7 cellular contexts compared by ENCODE assay signal in the genomic region with DNA sequence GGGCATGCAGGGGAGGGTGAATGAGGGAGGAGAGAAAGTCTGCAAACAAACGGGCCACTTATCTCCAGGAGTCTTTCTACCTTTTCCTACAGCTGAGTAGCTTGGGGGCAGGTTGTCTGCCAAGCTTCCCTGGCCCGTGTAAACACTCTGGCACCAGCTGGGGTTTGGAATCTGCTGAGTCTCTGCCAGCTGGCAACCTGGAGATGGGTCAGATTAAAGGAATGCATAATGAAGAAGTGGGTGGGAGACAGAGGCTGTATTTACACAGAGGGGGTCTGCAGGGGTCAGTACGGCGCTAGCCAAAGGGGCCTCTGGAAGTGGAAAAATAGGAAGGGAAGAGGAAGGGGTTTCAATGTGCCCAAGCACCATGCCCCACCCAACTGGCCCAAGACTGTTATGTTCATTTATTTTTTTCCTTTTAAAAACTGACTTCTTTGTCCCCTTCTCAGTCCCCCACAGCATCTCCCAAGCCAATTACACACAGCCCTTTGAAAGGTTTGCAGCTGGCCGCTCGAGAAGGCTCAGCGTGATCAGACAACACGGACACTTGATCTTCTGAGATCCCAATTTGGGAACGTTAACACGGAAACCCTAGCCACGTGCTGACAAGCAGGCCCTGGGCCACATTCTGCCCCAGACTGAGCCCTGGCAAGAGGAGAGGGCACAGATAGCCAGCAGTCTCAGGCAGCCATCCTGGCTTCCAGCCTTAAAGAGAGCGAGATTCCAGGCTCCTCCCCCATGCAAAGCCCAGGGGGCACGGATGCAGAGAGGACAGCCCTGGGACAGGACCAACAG. TPM values are rescaled to one million over a fixed set of nuclear protein-coding genes. Genes with fewer than 3 reads are reported as not detected.
DNase-seq lines count a peak whose midpoint lies in the region; FAIRE-seq and TF ChIP-seq lines count a peak whose summit lies in the region.

No MANE protein-coding gene starts in this region.

- peaks cover 40% of the 10 kb centered on the region for H3K4me1 ChIP-seq in HUES64 (ENCODE audit: insufficient read depth, low read length)
- H3K4me1 ChIP-seq in ovary (ENCODE audit: insufficient read depth): peaks cover 29% of the 10 kb centered on the region

- no peak for TF ChIP-seq CTCF in RWPE1 (conservative IDR thresholded peaks at IDR 0.05; ENCODE audit: low read depth)
- TF ChIP-seq CTCF in fibroblast of villous mesenchyme (IDR thresholded peaks at IDR 0.05; ENCODE audit: insufficient read depth, low read depth, low read length): no peak
- TF ChIP-seq CTCF in ovary (IDR thresholded peaks at IDR 0.05): no peak

- H3K27me3 ChIP-seq in HUES64 (ENCODE audit: insufficient read depth, low read length) (no peaks in the 10 kb centered on the region), ovary (no peaks in the 10 kb centered on the region)

- POLR2A ChIA-PET in RWPE1 (lab: Yijun Ruan, JAX; ENCODE audit: low non-redundant PET): no interaction called here

- H3K9me3 ChIP-seq in HUES64 (ENCODE audit: insufficient read depth, low read depth, low read length): no peaks in the 10 kb centered on the region
- no peaks in the 10 kb centered on the region for H3K9me3 ChIP-seq in ovary

- TF ChIP-seq POLR2A in ovary (IDR thresholded peaks at IDR 0.05): no peak

- 27% methylated on average over 13 of the region's 13 CpGs for WGBS in HUES64
- WGBS in ovary, 3 donors: 4 to 5% (median 4%) methylated on average over 13 of the region's 13 CpGs

- TF ChIP-seq EP300 in ovary (IDR thresholded peaks at IDR 0.05): no peak

- H3K4me3 ChIP-seq in HUES64 (ENCODE audit: low read length) (peak overlapping the region; percentile 5; the same call in 1 of the 2 replicates), fibroblast of villous mesenchyme (ENCODE audit: low read depth, low read length) (no peak overlapping the region), ovary (no peak overlapping the region)

- no peak for FAIRE-seq in GM19239 (lab: Jason Lieb, UNC)

- intact Hi-C loops in ovary (cut with DNase I): no loop called here

- CTCF ChIA-PET in RWPE1 (lab: Yijun Ruan, JAX): interaction anchor here (0.5 to 0.7 kb wide), 2 partner anchors 9 to 97 kb away, joined by 3 read pairs; no protein-coding TSS in a partner anchor

- peak overlapping the region; percentile 42; the same call in 1 of the 2 replicates for H3K9ac ChIP-seq in HUES64 (ENCODE audit: low read depth, low read length)

- DNase-seq in RWPE1 (ENCODE audit: low spot score) (peak; percentile 87), fibroblast of villous mesenchyme (ENCODE audit: low read depth) (peak; percentile 64), ovary (peak in 4 of 5 donors; percentile 35 to 77 (median 50)), HuH-7 (ENCODE audit: low spot score) (no peak), GM19239 (ENCODE audit: insufficient read length, low spot score) (no peak), HUDEP-2 (lab: John Stamatoyannopoulos, UW; ENCODE audit: unreplicated experiment in 76 of 76) (no peak)

- H3K36me3 ChIP-seq in HUES64 (ENCODE audit: insufficient read depth, low read length) (no peaks in the 10 kb centered on the region), ovary (no peaks in the 10 kb centered on the region)

- H3K27ac ChIP-seq in HUES64 (ENCODE audit: low read depth, low read length) (peak overlapping the region; percentile 33), RWPE1 (peak overlapping the region; percentile 97), ovary (peak overlapping the region in 1 of 2 donors; percentile 51)

RNA-seq across cellular contexts. Expression of gene TRAM2, which starts 25.2 kb away (rescaled TPM):
- polyA plus RNA-seq in HUES64 (2013, experiment 1 of 2): 11.9 TPM
- polyA plus RNA-seq in HUES64 (2013, experiment 2 of 2): 11.2 TPM
- total RNA-seq in fibroblast of villous mesenchyme: 159 and 196 TPM in 2 replicates
- 10 to 100 TPM in 6 of 7 donors, 1 to 10 TPM in 1; 7.7 to 31.0 (median 22.0) TPM for total RNA-seq in ovary
- 10 to 100 TPM; 10.4 to 36.9 TPM for polyA plus RNA-seq in ovary

Comparison
In these comparisons a context has a peak if more than half of its experiments do, and no peak if none do; other contexts are left out.
1. DNase-seq: peak in RWPE1 (single experiment), fibroblast of villous mesenchyme (single experiment) and ovary (4 of 5); none in HuH-7 (single experiment), GM19239 (single experiment) and HUDEP-2 (0 of 76).